Comparison of ENCODE assay signal across 15 cellular contexts in the genomic region with DNA sequence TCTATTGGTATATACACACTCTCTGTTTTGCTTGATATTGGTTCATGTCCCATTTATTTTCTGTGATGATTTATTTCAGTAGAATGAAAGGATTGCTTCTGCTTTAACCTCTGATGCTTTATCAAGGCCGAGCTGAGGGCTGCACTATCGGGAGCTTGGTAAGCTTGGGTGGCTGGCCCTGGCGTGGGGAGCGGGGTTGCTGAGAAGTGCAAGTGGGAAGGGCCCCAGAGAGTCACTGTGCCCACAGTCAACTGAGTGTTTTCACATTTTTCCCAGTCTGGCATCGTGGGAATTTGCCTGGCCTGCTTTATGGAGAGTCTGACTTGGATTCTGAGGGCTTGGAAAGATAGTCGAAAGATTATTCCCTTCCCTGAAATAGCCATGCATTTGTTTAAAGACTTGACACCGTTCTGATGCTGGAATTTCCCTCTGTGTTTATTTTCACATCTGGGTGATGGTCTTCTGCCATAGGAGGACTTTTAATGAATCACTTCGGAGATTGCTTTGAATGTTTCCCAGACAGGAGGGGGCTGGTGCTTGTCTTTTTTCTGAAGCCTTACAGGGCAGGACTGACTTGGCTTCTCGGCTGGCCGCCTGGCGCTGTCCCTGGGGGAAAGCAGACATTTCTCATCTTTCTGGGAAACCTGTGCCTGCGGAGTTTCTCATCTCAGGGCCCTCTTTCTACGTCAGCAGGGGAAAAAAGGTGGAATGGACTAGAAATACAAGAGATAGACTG.
DNase-seq lines count a peak whose midpoint lies in the region; ATAC-seq lines count a peak whose summit lies in the region.
"Had no signal": no experiment of that assay in that cellular context is flagged by ENCODE, and none has a peak within 500 bp of the region (broad histone marks: within the 10 kb centered on the region; RNA-seq: fewer than 3 reads in every experiment).

No MANE protein-coding gene starts in this region.

- no peaks in the 10 kb centered on the region for H3K9me3 ChIP-seq in skeletal muscle satellite cell (replicated peaks; ENCODE audit: low read length)
- H3K9me3 ChIP-seq: pancreas, upper lobe of left lung had no signal

- no peak for ATAC-seq in GM21526 (IDR thresholded peaks at IDR 0.05; ENCODE audit: low FRiP score, unreplicated experiment)
- no peak for ATAC-seq in GM19351 (IDR thresholded peaks at IDR 0.05; ENCODE audit: unreplicated experiment)
- ATAC-seq in HG02885 (IDR thresholded peaks at IDR 0.05; ENCODE audit: poor library complexity, unreplicated experiment), result no peak
- ATAC-seq: esophagus mucosa had no signal

- peak overlapping the region; percentile 56 for H3K4me2 ChIP-seq in skeletal muscle satellite cell (ENCODE audit: low read length)

- peak overlapping the region; percentile 39 for H3K4me3 ChIP-seq in skeletal muscle satellite cell (ENCODE audit: low read length)
- H3K4me3 ChIP-seq: pancreas, upper lobe of left lung had no signal

- H3K9ac ChIP-seq in skeletal muscle satellite cell (ENCODE audit: low read depth, low read length), result peak overlapping the region; percentile 71

- DNase-seq in ELF-1 (ENCODE audit: low read depth, low spot score), result peak; percentile 27
- DNase-seq in astrocyte of the hippocampus (ENCODE audit: low read depth, low spot score), result peak; percentile 80
- peak; percentile 62 for DNase-seq in hepatic stellate cell (ENCODE audit: low spot score)
- no peak for DNase-seq in effector CD4-positive, alpha-beta T cell
- DNase-seq: activated naive CD4-positive, alpha-beta T cell treated with anti-CD3 and anti-CD28 coated beads for 36 hours; DMS79; mammary epithelial cell; MV-4-11; pancreas had no signal

- no peaks in the 10 kb centered on the region for H3K36me3 ChIP-seq in skeletal muscle satellite cell (ENCODE audit: insufficient read depth, low read length)
- H3K36me3 ChIP-seq: pancreas, upper lobe of left lung had no signal

- H3K27me3 ChIP-seq in skeletal muscle satellite cell (ENCODE audit: control insufficient read depth, insufficient read depth, low read length), result no peaks in the 10 kb centered on the region
- H3K27me3 ChIP-seq: pancreas, upper lobe of left lung had no signal

- H3K4me1 ChIP-seq in skeletal muscle satellite cell (ENCODE audit: control insufficient read depth, insufficient read depth, low read length), result peaks cover 58% of the 10 kb centered on the region
